In the genomic region with DNA sequence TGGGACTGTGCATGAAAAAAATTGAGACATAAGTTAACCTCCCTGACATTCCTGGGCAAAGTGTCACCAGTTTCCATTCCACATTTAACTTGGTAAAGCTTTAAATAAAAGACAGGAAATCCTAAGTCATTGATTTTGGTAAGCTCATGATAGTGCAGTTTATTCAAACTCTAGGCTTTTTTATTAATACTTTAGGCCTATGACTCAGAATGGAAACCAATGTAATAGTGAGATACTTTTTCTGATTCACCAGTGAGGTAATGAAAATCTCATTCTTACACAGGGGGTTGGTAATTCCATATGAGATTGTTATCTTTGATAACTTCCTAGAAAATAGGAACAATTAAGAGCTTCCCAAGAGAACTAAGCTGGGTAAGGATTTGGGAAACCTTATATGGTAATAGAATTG, we compare ENCODE assay signal across 11 cellular contexts.
DNase-seq lines count a peak whose midpoint lies in the region; ATAC-seq and TF ChIP-seq lines count a peak whose summit lies in the region.
"Had no signal": no experiment of that assay in that cellular context is flagged by ENCODE, and none has a peak within 500 bp of the region (broad histone marks: within the 10 kb centered on the region; RNA-seq: fewer than 3 reads in every experiment).

No MANE protein-coding gene starts in this region.

- CTCF ChIA-PET in mammary epithelial cell (lab: Charles Lee; ENCODE audit: low non-redundant PET): interaction anchor here (0.6 kb wide), 1 partner anchor 65 kb away, joined by 4 read pairs; no protein-coding TSS in a partner anchor

- no peak overlapping the region for H3K18ac ChIP-seq in mesenchymal stem cell (ENCODE audit: low read depth in 1 of 2, low read length in 2 of 2)

- BruUV-seq in mammary epithelial cell (replicated peaks; lab: Mats Ljungman, UMichigan): no TSS peak

- H4K91ac ChIP-seq in mesenchymal stem cell (ENCODE audit: low read length): no peak overlapping the region

- H3K9ac ChIP-seq in mammary epithelial cell (ENCODE audit: insufficient read depth, low read length) (no peak overlapping the region), mesenchymal stem cell (ENCODE audit: low read length) (peak overlapping the region; percentile 20)

- H3K4me1 ChIP-seq in mammary epithelial cell (ENCODE audit: insufficient read depth, low read length): peaks cover 11% of the 10 kb centered on the region
- peaks cover 3% of the 10 kb centered on the region for H3K4me1 ChIP-seq in mesenchymal stem cell (ENCODE audit: control insufficient read depth, insufficient read depth, low read depth, low read length)
- H3K4me1 ChIP-seq: upper lobe of right lung had no signal

- no peak overlapping the region for H2BK12ac ChIP-seq in mesenchymal stem cell (ENCODE audit: low read length in 2 of 2)

- no peak for TF ChIP-seq CTCF in mammary epithelial cell (conservative IDR thresholded peaks at IDR 0.05 in 1 of 2, IDR thresholded peaks at IDR 0.05 in 1 of 2; ENCODE audit: extremely low read depth in 1 of 2, insufficient read depth in 1 of 2, low read depth in 1 of 2, low read length in 2 of 2)

- H3K27ac ChIP-seq in mammary epithelial cell (ENCODE audit: insufficient read depth, low read depth, low read length): peak overlapping the region; percentile 43
- no peak overlapping the region for H3K27ac ChIP-seq in mesenchymal stem cell (ENCODE audit: low read length, poor library complexity, severe bottlenecking)
- H3K27ac ChIP-seq: upper lobe of right lung had no signal

- no peaks in the 10 kb centered on the region for H3K9me3 ChIP-seq in mammary epithelial cell (replicated peaks; ENCODE audit: insufficient read depth, low read length)
- H3K9me3 ChIP-seq in mesenchymal stem cell (ENCODE audit: control insufficient read depth, low read length): no peaks in the 10 kb centered on the region
- H3K9me3 ChIP-seq: heart left ventricle, upper lobe of right lung had no signal

- H3K27me3 ChIP-seq in mammary epithelial cell (ENCODE audit: insufficient read depth, low read length) (no peaks in the 10 kb centered on the region), mesenchymal stem cell (ENCODE audit: control insufficient read depth in 1 of 2, insufficient read depth in 1 of 2, low read length in 2 of 2) (no peaks in the 10 kb centered on the region)
- H3K27me3 ChIP-seq: heart left ventricle, upper lobe of right lung had no signal

- no peak overlapping the region for H2BK5ac ChIP-seq in mesenchymal stem cell (ENCODE audit: low read depth, low read length, poor library complexity, severe bottlenecking)

- H2AFZ ChIP-seq in mammary epithelial cell (ENCODE audit: low read depth, low read length): no peak overlapping the region
- H2AFZ ChIP-seq in mesenchymal stem cell (ENCODE audit: low read depth, low read length): no peak overlapping the region

- H2AK5ac ChIP-seq in mesenchymal stem cell (ENCODE audit: low read length, severe bottlenecking): no peak overlapping the region

- dilution Hi-C loops in mammary epithelial cell (cut with HindIII; ENCODE audit: low sequenced_read_pairs): no loop called here

- ATAC-seq in HG02610 (IDR thresholded peaks at IDR 0.05; ENCODE audit: unreplicated experiment): no peak
- ATAC-seq in HG03139 (IDR thresholded peaks at IDR 0.05; ENCODE audit: unreplicated experiment): no peak
- ATAC-seq: upper lobe of right lung had no signal

- H2BK120ac ChIP-seq in mesenchymal stem cell (ENCODE audit: low read depth, low read length): no peak overlapping the region

- no peak overlapping the region for H3K4ac ChIP-seq in mesenchymal stem cell (ENCODE audit: low read depth in 1 of 2, low read length in 2 of 2)

- H3K79me1 ChIP-seq in mesenchymal stem cell (replicated peaks; ENCODE audit: low read length, poor library complexity, severe bottlenecking): peaks cover 5% of the 10 kb centered on the region

- no peak overlapping the region for H4K8ac ChIP-seq in mesenchymal stem cell (ENCODE audit: low read length)

- DNase-seq in Caki2 (ENCODE audit: low read depth) (peak; percentile 33), LHCN-M2 (ENCODE audit: low read depth) (peak; percentile 53), mammary epithelial cell (peak; percentile 79), mesenchymal stem cell (peak; percentile 53), NCI-H1092 treated with DMSO at 0.1 percent for 48 hours (lab: John Stamatoyannopoulos, UW) (no peak)
- no peak for DNase-seq in stimulated activated naive CD4-positive, alpha-beta T cell (lab: John Stamatoyannopoulos, UW)
- DNase-seq: heart left ventricle, NCI-H2081 treated with DMSO at 0.1 percent for 48 hours, upper lobe of right lung had no signal

- H3K36me3 ChIP-seq in mammary epithelial cell (ENCODE audit: insufficient read depth, low read length): peaks cover 2% of the 10 kb centered on the region
- peaks cover 9 to 37% of the 10 kb centered on the region in 2 experiments for H3K36me3 ChIP-seq in mesenchymal stem cell (ENCODE audit: control insufficient read depth in 1 of 2, insufficient read depth in 2 of 2, low read depth in 1 of 2, low read length in 2 of 2)

- no peaks in the 10 kb centered on the region for H3K79me2 ChIP-seq in mammary epithelial cell (ENCODE audit: insufficient read depth, low read length)

- no peak overlapping the region for H3K4me3 ChIP-seq in mammary epithelial cell (replicated peaks in 1 of 3; ENCODE audit: insufficient read depth in 1 of 3, low read depth in 2 of 3, low read length in 3 of 3)
- H3K4me3 ChIP-seq in mesenchymal stem cell (ENCODE audit: insufficient read depth in 1 of 2, low read depth in 1 of 2, low read length in 2 of 2): no peak overlapping the region
- H3K4me3 ChIP-seq: heart left ventricle, upper lobe of right lung had no signal

- intact Hi-C loops in mammary epithelial cell (cut with micrococcal nuclease): loop anchor here (10.0 kb wide), 1 partner anchor 89 kb away; a partner anchor contains a TSS

- no peak overlapping the region for H3K14ac ChIP-seq in mesenchymal stem cell (ENCODE audit: low read length in 2 of 2)

- H3K4me2 ChIP-seq in mammary epithelial cell (ENCODE audit: insufficient read depth, low read depth, low read length): no peak overlapping the region
- no peak overlapping the region for H3K4me2 ChIP-seq in mesenchymal stem cell (ENCODE audit: low read length, poor library complexity, severe bottlenecking)

- no peak overlapping the region for H2BK15ac ChIP-seq in mesenchymal stem cell (ENCODE audit: low read depth, poor library complexity, severe bottlenecking)

- in situ Hi-C loops in Caki2 (cut with HindIII; ENCODE audit: low pct_unique_long_range_greater_than_20kb, low sequenced_read_pairs) (no loop called here), mammary epithelial cell (cut with MboI; ENCODE audit: low sequenced_read_pairs in 2 of 2) (no loop called here)

- H4K20me1 ChIP-seq in mammary epithelial cell (ENCODE audit: insufficient read depth, low read length): no peaks in the 10 kb centered on the region

- H3K23ac ChIP-seq in mesenchymal stem cell (ENCODE audit: low read length in 2 of 2): no peak overlapping the region

Comparison
In these comparisons a context has a peak if more than half of its experiments do, and no peak if none do; other contexts are left out.
1. DNase-seq: peak in Caki2 (single experiment), LHCN-M2 (single experiment), mammary epithelial cell (single experiment) and mesenchymal stem cell (single experiment); none in NCI-H1092 treated with DMSO at 0.1 percent for 48 hours (single experiment) and stimulated activated naive CD4-positive, alpha-beta T cell (0 of 6).